ENCODE assay signal across 1 cellular context in the genomic region with DNA sequence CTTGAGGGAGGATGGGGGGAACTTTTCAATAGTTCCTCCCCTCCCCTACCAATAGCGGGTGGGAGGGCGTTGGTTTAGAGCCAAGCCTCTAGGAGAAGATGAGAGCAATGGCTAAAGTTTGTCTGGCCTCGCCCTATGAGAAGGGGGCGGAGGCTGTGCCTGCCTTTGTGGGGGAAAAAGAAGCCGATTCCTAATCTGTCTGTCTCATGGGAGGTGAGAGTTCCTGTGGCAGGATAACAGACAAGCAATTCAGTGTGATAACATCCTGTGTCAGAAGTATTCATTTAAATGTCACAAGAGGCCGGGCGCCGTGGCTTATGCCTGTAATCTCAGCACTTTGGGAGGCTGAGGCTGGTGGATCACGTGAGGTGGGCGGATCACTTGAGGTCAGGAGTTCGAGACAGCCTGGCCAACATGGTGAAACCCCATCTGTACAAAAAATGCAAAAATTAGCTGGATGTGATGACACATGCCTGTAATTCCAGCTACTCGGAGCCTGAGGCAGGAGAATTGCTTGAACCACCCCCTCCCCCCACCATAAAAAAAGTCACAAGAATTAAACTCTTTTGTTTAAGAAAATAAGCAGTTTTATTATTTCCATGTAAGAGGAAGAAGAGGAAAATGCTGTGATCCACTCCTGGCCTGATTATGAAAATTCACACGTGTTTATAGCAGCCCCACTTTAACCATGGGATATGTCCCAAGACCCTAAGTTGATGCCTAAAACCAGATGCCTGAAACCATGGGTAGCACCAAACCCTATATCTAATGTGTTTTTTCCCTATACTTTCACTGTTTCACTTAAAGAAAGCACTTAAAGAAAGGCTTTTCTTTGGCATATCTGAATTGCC.
TF ChIP-seq lines count a peak whose summit lies in the region.

No MANE protein-coding gene starts in this region.

TF ChIP-seq in HEK293, 187 proteins besides CTCF, POLR2A, EP300 and RAD21 (continued from another document):
- TF ChIP-seq ZNF24 (tag by site-specific recombination; IDR thresholded peaks at IDR 0.05) (0 out of 2 replicates have a peak, but pooled peaks have one; percentile 18), KLF1 (tag by site-specific recombination; IDR thresholded peaks at IDR 0.05) (peak; percentile 85), GLIS2 (tag by site-specific recombination; IDR thresholded peaks at IDR 0.05) (0 out of 2 replicates have a peak, but pooled peaks have one; percentile 28), ZNF624 (tag by site-specific recombination; IDR thresholded peaks at IDR 0.05) (no peak), SETDB1 (IDR thresholded peaks at IDR 0.05; ENCODE audit: insufficient read length, low read length) (peak; percentile 46), SP3 (tag by site-specific recombination; IDR thresholded peaks at IDR 0.05) (peak; percentile 84), ZNF843 (tag by site-specific recombination; IDR thresholded peaks at IDR 0.05) (peak; percentile 51), ZNF600 (tag by site-specific recombination; IDR thresholded peaks at IDR 0.05) (0 out of 2 replicates have a peak, but pooled peaks have one; percentile 31), KLF16 (tag by site-specific recombination; IDR thresholded peaks at IDR 0.05) (peak; percentile 88), ZNF335 (tag by site-specific recombination; conservative IDR thresholded peaks at IDR 0.05) (peak; percentile 91), ZNF174 (tag by site-specific recombination; IDR thresholded peaks at IDR 0.05) (no peak), ZNF114 (tag by site-specific recombination; IDR thresholded peaks at IDR 0.05) (no peak), ZNF76 (tag by site-specific recombination; IDR thresholded peaks at IDR 0.05; ENCODE audit: borderline replicate concordance, low read depth) (peak; percentile 17; the same call in 1 of the 2 replicates), ZFHX2 (tag by site-specific recombination; conservative IDR thresholded peaks at IDR 0.05) (peak; percentile 52), RBAK (tag by site-specific recombination; IDR thresholded peaks at IDR 0.05) (no peak), SP7 (tag by site-specific recombination; IDR thresholded peaks at IDR 0.05) (peak; percentile 98), ZNF169 (tag by site-specific recombination; IDR thresholded peaks at IDR 0.05) (no peak), EGR2 (tag by site-specific recombination; IDR thresholded peaks at IDR 0.05; ENCODE audit: low read depth) (peak; percentile 32)
- TF ChIP-seq, protein P1, sequence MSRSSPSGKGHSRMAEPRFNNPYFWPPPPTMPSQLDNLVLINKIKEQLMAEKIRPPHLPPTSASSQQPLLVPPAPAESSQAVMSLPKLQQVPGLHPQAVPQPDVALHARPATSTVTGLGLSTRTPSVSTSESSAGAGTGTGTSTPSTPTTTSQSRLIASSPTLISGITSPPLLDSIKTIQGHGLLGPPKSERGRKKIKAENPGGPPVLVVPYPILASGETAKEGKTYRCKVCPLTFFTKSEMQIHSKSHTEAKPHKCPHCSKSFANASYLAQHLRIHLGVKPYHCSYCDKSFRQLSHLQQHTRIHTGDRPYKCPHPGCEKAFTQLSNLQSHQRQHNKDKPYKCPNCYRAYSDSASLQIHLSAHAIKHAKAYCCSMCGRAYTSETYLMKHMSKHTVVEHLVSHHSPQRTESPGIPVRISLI (tag by site-specific recombination; IDR thresholded peaks at IDR 0.05), result peak; percentile 66
- TF ChIP-seq, protein P2, sequence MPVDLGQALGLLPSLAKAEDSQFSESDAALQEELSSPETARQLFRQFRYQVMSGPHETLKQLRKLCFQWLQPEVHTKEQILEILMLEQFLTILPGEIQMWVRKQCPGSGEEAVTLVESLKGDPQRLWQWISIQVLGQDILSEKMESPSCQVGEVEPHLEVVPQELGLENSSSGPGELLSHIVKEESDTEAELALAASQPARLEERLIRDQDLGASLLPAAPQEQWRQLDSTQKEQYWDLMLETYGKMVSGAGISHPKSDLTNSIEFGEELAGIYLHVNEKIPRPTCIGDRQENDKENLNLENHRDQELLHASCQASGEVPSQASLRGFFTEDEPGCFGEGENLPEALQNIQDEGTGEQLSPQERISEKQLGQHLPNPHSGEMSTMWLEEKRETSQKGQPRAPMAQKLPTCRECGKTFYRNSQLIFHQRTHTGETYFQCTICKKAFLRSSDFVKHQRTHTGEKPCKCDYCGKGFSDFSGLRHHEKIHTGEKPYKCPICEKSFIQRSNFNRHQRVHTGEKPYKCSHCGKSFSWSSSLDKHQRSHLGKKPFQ (tag by site-specific recombination; IDR thresholded peaks at IDR 0.05), result 0 out of 2 replicates have a peak, but pooled peaks have one; percentile 31
- TF ChIP-seq, protein P3, sequence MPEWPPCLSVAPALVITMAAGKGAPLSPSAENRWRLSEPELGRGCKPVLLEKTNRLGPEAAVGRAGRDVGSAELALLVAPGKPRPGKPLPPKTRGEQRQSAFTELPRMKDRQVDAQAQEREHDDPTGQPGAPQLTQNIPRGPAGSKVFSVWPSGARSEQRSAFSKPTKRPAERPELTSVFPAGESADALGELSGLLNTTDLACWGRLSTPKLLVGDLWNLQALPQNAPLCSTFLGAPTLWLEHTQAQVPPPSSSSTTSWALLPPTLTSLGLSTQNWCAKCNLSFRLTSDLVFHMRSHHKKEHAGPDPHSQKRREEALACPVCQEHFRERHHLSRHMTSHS (tag by site-specific recombination; IDR thresholded peaks at IDR 0.05), result no peak
- TF ChIP-seq, protein P4, sequence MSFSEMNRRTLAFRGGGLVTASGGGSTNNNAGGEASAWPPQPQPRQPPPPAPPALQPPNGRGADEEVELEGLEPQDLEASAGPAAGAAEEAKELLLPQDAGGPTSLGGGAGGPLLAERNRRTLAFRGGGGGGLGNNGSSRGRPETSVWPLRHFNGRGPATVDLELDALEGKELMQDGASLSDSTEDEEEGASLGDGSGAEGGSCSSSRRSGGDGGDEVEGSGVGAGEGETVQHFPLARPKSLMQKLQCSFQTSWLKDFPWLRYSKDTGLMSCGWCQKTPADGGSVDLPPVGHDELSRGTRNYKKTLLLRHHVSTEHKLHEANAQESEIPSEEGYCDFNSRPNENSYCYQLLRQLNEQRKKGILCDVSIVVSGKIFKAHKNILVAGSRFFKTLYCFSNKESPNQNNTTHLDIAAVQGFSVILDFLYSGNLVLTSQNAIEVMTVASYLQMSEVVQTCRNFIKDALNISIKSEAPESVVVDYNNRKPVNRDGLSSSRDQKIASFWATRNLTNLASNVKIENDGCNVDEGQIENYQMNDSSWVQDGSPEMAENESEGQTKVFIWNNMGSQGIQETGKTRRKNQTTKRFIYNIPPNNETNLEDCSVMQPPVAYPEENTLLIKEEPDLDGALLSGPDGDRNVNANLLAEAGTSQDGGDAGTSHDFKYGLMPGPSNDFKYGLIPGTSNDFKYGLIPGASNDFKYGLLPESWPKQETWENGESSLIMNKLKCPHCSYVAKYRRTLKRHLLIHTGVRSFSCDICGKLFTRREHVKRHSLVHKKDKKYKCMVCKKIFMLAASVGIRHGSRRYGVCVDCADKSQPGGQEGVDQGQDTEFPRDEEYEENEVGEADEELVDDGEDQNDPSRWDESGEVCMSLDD (tag by site-specific recombination; IDR thresholded peaks at IDR 0.05), result 0 out of 2 replicates have a peak, but pooled peaks have one; percentile 15
- TF ChIP-seq, protein P5, sequence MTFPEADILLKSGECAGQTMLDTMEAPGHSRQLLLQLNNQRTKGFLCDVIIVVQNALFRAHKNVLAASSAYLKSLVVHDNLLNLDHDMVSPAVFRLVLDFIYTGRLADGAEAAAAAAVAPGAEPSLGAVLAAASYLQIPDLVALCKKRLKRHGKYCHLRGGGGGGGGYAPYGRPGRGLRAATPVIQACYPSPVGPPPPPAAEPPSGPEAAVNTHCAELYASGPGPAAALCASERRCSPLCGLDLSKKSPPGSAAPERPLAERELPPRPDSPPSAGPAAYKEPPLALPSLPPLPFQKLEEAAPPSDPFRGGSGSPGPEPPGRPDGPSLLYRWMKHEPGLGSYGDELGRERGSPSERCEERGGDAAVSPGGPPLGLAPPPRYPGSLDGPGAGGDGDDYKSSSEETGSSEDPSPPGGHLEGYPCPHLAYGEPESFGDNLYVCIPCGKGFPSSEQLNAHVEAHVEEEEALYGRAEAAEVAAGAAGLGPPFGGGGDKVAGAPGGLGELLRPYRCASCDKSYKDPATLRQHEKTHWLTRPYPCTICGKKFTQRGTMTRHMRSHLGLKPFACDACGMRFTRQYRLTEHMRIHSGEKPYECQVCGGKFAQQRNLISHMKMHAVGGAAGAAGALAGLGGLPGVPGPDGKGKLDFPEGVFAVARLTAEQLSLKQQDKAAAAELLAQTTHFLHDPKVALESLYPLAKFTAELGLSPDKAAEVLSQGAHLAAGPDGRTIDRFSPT (tag by site-specific recombination; IDR thresholded peaks at IDR 0.05), result peak; percentile 12; the same call in 1 of the 2 replicates
- TF ChIP-seq, protein P6, sequence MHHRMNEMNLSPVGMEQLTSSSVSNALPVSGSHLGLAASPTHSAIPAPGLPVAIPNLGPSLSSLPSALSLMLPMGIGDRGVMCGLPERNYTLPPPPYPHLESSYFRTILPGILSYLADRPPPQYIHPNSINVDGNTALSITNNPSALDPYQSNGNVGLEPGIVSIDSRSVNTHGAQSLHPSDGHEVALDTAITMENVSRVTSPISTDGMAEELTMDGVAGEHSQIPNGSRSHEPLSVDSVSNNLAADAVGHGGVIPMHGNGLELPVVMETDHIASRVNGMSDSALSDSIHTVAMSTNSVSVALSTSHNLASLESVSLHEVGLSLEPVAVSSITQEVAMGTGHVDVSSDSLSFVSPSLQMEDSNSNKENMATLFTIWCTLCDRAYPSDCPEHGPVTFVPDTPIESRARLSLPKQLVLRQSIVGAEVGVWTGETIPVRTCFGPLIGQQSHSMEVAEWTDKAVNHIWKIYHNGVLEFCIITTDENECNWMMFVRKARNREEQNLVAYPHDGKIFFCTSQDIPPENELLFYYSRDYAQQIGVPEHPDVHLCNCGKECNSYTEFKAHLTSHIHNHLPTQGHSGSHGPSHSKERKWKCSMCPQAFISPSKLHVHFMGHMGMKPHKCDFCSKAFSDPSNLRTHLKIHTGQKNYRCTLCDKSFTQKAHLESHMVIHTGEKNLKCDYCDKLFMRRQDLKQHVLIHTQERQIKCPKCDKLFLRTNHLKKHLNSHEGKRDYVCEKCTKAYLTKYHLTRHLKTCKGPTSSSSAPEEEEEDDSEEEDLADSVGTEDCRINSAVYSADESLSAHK (tag by site-specific recombination; IDR thresholded peaks at IDR 0.05), result peak; percentile 99
- TF ChIP-seq, protein P7, sequence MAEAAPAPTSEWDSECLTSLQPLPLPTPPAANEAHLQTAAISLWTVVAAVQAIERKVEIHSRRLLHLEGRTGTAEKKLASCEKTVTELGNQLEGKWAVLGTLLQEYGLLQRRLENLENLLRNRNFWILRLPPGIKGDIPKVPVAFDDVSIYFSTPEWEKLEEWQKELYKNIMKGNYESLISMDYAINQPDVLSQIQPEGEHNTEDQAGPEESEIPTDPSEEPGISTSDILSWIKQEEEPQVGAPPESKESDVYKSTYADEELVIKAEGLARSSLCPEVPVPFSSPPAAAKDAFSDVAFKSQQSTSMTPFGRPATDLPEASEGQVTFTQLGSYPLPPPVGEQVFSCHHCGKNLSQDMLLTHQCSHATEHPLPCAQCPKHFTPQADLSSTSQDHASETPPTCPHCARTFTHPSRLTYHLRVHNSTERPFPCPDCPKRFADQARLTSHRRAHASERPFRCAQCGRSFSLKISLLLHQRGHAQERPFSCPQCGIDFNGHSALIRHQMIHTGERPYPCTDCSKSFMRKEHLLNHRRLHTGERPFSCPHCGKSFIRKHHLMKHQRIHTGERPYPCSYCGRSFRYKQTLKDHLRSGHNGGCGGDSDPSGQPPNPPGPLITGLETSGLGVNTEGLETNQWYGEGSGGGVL (tag by site-specific recombination; IDR thresholded peaks at IDR 0.05), result peak; percentile 77
